Comparison of ENCODE assay signal across 1 cellular context in the genomic region with DNA sequence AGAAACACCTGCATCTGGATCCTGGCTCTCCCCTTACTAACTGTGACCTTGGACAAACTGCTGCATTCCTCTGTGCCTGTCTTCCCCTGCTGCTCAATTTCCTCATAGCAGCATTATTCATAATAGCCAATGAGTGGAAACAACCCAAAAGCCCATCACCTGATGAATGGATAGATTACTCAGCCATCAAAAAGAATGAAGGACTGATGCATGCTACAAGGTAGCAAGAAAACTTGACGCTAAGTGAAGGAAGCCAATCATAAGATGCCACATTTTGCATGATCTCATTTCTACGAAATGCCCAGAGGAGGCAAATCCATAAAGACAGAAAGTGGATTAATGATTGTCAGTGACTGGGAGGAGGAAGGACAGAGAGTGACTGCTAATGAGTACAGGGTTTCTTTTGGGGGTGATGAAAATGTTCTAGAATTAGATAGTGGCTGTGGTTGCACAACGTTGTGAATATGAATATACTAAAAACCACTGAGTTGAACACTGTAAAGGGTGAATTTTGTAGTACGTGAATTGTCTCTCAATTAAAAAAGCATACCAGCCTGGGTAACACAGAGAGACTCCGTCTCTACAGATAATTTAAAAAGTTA.
A peak's percentile ranks its signal among the peaks of the same experiment; 100 is the strongest.
TF ChIP-seq lines count a peak whose summit lies in the region.

No MANE protein-coding gene starts in this region.

TF ChIP-seq in HEK293, 187 proteins besides CTCF, POLR2A, EP300 and RAD21 (continued from another document):
- TF ChIP-seq ZNF10 (tag by site-specific recombination; IDR thresholded peaks at IDR 0.05) (peak; percentile 100), ZNF707 (tag by site-specific recombination; IDR thresholded peaks at IDR 0.05) (no peak), ZNF221 (tag by site-specific recombination; IDR thresholded peaks at IDR 0.05; ENCODE audit: borderline replicate concordance) (no peak), ZNF366 (tag by site-specific recombination; conservative IDR thresholded peaks at IDR 0.05) (peak; percentile 29; the same call in 1 of the 2 replicates), ZNF600 (tag by site-specific recombination; IDR thresholded peaks at IDR 0.05) (no peak), ZNF324 (tag by site-specific recombination; IDR thresholded peaks at IDR 0.05) (no peak), IKZF3 (tag by site-specific recombination; IDR thresholded peaks at IDR 0.05) (no peak), BCL11B (tag by site-specific recombination; IDR thresholded peaks at IDR 0.05; ENCODE audit: low read depth) (no peak), ZNF132 (tag by site-specific recombination; IDR thresholded peaks at IDR 0.05; ENCODE audit: borderline replicate concordance) (no peak), ZNF248 (tag by site-specific recombination; IDR thresholded peaks at IDR 0.05) (no peak), YY1 (tag by site-specific recombination; IDR thresholded peaks at IDR 0.05) (no peak), ZNF549 (tag by site-specific recombination; IDR thresholded peaks at IDR 0.05) (no peak), ZNF114 (tag by site-specific recombination; IDR thresholded peaks at IDR 0.05) (no peak), ZBTB17 (tag by site-specific recombination; IDR thresholded peaks at IDR 0.05) (0 out of 2 replicates have a peak, but pooled peaks have one; percentile 13), ZBTB1 (tag by site-specific recombination; IDR thresholded peaks at IDR 0.05) (no peak), SP3 (tag by site-specific recombination; IDR thresholded peaks at IDR 0.05) (no peak), ZNF529 (tag by site-specific recombination; IDR thresholded peaks at IDR 0.05; ENCODE audit: insufficient replicate concordance) (no peak), ZNF202 (tag by site-specific recombination; IDR thresholded peaks at IDR 0.05; ENCODE audit: borderline replicate concordance) (no peak), ZNF514 (tag by site-specific recombination; IDR thresholded peaks at IDR 0.05) (no peak), ZNF560 (tag by site-specific recombination; IDR thresholded peaks at IDR 0.05; ENCODE audit: borderline replicate concordance) (no peak), ZNF133 (tag by site-specific recombination; IDR thresholded peaks at IDR 0.05) (no peak), ZEB2 (tag by site-specific recombination; IDR thresholded peaks at IDR 0.05) (peak; percentile 27; the same call in 1 of the 2 replicates), ZNF433 (tag by site-specific recombination; IDR thresholded peaks at IDR 0.05; ENCODE audit: low read depth) (no peak), ZNF747 (tag by site-specific recombination; IDR thresholded peaks at IDR 0.05) (no peak), ZNF121 (tag by site-specific recombination; IDR thresholded peaks at IDR 0.05) (no peak), GLIS2 (tag by site-specific recombination; IDR thresholded peaks at IDR 0.05) (no peak), ZNF843 (tag by site-specific recombination; IDR thresholded peaks at IDR 0.05) (no peak), ZNF341 (tag by site-specific recombination; IDR thresholded peaks at IDR 0.05; ENCODE audit: low read depth) (no peak), ZNF654 (tag by site-specific recombination; IDR thresholded peaks at IDR 0.05; ENCODE audit: low read depth) (no peak), ZSCAN30 (tag by site-specific recombination; IDR thresholded peaks at IDR 0.05) (no peak), ZNF629 (tag by site-specific recombination; IDR thresholded peaks at IDR 0.05) (0 out of 2 replicates have a peak, but pooled peaks have one; percentile 18), ZNF175 (tag by site-specific recombination; IDR thresholded peaks at IDR 0.05) (no peak), YY2 (tag by site-specific recombination; IDR thresholded peaks at IDR 0.05) (no peak), ZNF423 (tag by site-specific recombination; IDR thresholded peaks at IDR 0.05) (no peak), GLIS1 (tag by site-specific recombination; IDR thresholded peaks at IDR 0.05) (0 out of 2 replicates have a peak, but pooled peaks have one; percentile 3), OVOL3 (tag by site-specific recombination; IDR thresholded peaks at IDR 0.05) (no peak), KLF7 (tag by site-specific recombination; IDR thresholded peaks at IDR 0.05; ENCODE audit: borderline replicate concordance) (no peak), KLF10 (tag by site-specific recombination; IDR thresholded peaks at IDR 0.05) (no peak), ZNF16 (tag by site-specific recombination; IDR thresholded peaks at IDR 0.05; ENCODE audit: low read depth) (no peak)
- TF ChIP-seq, protein P1, sequence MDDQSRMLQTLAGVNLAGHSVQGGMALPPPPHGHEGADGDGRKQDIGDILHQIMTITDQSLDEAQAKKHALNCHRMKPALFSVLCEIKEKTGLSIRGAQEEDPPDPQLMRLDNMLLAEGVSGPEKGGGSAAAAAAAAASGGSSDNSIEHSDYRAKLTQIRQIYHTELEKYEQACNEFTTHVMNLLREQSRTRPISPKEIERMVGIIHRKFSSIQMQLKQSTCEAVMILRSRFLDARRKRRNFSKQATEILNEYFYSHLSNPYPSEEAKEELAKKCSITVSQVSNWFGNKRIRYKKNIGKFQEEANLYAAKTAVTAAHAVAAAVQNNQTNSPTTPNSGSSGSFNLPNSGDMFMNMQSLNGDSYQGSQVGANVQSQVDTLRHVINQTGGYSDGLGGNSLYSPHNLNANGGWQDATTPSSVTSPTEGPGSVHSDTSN (CRISPR knock-in tag; IDR thresholded peaks at IDR 0.05) = no peak
- TF ChIP-seq, protein P2, sequence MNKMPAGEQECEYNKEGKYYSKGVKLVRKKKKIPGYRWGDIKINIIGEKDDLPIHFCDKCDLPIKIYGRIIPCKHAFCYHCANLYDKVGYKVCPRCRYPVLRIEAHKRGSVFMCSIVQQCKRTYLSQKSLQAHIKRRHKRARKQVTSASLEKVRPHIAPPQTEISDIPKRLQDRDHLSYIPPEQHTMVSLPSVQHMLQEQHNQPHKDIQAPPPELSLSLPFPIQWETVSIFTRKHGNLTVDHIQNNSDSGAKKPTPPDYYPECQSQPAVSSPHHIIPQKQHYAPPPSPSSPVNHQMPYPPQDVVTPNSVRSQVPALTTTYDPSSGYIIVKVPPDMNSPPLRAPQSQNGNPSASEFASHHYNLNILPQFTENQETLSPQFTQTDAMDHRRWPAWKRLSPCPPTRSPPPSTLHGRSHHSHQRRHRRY (tag by site-specific recombination; IDR thresholded peaks at IDR 0.05) = no peak
- TF ChIP-seq, protein P3, sequence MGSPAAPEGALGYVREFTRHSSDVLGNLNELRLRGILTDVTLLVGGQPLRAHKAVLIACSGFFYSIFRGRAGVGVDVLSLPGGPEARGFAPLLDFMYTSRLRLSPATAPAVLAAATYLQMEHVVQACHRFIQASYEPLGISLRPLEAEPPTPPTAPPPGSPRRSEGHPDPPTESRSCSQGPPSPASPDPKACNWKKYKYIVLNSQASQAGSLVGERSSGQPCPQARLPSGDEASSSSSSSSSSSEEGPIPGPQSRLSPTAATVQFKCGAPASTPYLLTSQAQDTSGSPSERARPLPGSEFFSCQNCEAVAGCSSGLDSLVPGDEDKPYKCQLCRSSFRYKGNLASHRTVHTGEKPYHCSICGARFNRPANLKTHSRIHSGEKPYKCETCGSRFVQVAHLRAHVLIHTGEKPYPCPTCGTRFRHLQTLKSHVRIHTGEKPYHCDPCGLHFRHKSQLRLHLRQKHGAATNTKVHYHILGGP (tag by site-specific recombination; IDR thresholded peaks at IDR 0.05) = no peak
- TF ChIP-seq, protein P4, sequence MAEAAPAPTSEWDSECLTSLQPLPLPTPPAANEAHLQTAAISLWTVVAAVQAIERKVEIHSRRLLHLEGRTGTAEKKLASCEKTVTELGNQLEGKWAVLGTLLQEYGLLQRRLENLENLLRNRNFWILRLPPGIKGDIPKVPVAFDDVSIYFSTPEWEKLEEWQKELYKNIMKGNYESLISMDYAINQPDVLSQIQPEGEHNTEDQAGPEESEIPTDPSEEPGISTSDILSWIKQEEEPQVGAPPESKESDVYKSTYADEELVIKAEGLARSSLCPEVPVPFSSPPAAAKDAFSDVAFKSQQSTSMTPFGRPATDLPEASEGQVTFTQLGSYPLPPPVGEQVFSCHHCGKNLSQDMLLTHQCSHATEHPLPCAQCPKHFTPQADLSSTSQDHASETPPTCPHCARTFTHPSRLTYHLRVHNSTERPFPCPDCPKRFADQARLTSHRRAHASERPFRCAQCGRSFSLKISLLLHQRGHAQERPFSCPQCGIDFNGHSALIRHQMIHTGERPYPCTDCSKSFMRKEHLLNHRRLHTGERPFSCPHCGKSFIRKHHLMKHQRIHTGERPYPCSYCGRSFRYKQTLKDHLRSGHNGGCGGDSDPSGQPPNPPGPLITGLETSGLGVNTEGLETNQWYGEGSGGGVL (tag by site-specific recombination; IDR thresholded peaks at IDR 0.05) = no peak
